In genomic region chr12:19130224-19131019, GRCh38 we compare ENCODE assay signal across 8 cellular contexts. TPM values are rescaled to one million over a fixed set of nuclear protein-coding genes. Genes with fewer than 3 reads are reported as not detected.
A peak's percentile ranks its signal among the peaks of the same experiment; 100 is the strongest.
DNase-seq lines count a peak whose midpoint lies in the region; ATAC-seq and TF ChIP-seq lines count a peak whose summit lies in the region.

No MANE protein-coding gene starts in this region.

- H3K27ac ChIP-seq in endodermal cell (ENCODE audit: low read depth, low read length) (peak overlapping the region; percentile 92), thymus (ENCODE audit: low read depth) (peak overlapping the region; percentile 58)

- H3K9ac ChIP-seq in ES-I3 (ENCODE audit: low read depth, low read length) (peak overlapping the region; percentile 95), endodermal cell (ENCODE audit: extremely low read depth, low read length, poor library complexity, severe bottlenecking) (peak overlapping the region; percentile 71)

- TF ChIP-seq CTCF in endodermal cell (conservative IDR thresholded peaks at IDR 0.05) = peak; percentile 31

- H3K9me3 ChIP-seq in ES-I3 (ENCODE audit: control insufficient read depth, insufficient read depth, low read length) (peaks cover 8% of the 10 kb centered on the region; the same call in 1 of the 2 replicates), endodermal cell (ENCODE audit: control insufficient read depth, low read length) (peaks cover 27% of the 10 kb centered on the region), thymus (ENCODE audit: control insufficient read depth) (no peaks in the 10 kb centered on the region)

- DNase-seq in HuH-7.5 (ENCODE audit: low spot score) (peak; percentile 52), endodermal cell (peak; percentile 92), midbrain (lab: John Stamatoyannopoulos, UW) (peak; percentile 51)
- peak; percentile 73 for DNase-seq in activated CD4-positive, alpha-beta T cell treated with anti-CD3 and anti-CD28 coated beads, Interleukin-2, amount 10 ng/mL, durations not matched to agents 24 days and 14 days

- peaks cover 7% of the 10 kb centered on the region for H3K9me3 Mint-ChIP-seq in activated CD4-positive, alpha-beta T cell treated with anti-CD3 and anti-CD28 coated beads, Interleukin-2, amount 10 ng/mL, durations not matched to agents 24 days and 14 days
- peaks cover 23% of the 10 kb centered on the region for H3K9me3 Mint-ChIP-seq in endodermal cell

- 0% methylated on average over 10 to 55 of the region's 61 CpGs for WGBS in endodermal cell (ENCODE audit: insufficient coverage in 1 of 2, insufficient read length in 1 of 2), 2 experiments
- 1% methylated on average over 61 of the region's 61 CpGs for WGBS in thymus

- ATAC-seq in HG03460 (IDR thresholded peaks at IDR 0.05; ENCODE audit: unreplicated experiment) (no peak), GM19395 (IDR thresholded peaks at IDR 0.05; ENCODE audit: unreplicated experiment) (no peak)

- H3K4me1 Mint-ChIP-seq in activated CD4-positive, alpha-beta T cell treated with anti-CD3 and anti-CD28 coated beads, Interleukin-2, amount 10 ng/mL, durations not matched to agents 24 days and 14 days = peaks cover 9% of the 10 kb centered on the region
- H3K4me1 Mint-ChIP-seq in endodermal cell = peaks cover 41% of the 10 kb centered on the region

- H3K4me1 ChIP-seq in ES-I3 (ENCODE audit: insufficient read depth, low read length) (peaks cover 8% of the 10 kb centered on the region; the same call in 1 of the 2 replicates), endodermal cell (ENCODE audit: control insufficient read depth, insufficient read depth, low read length) (peaks cover 4% of the 10 kb centered on the region), thymus (ENCODE audit: control insufficient read depth, insufficient read depth, low read length) (peaks cover 3% of the 10 kb centered on the region)

- H3K27ac Mint-ChIP-seq in activated CD4-positive, alpha-beta T cell treated with anti-CD3 and anti-CD28 coated beads, Interleukin-2, amount 10 ng/mL, durations not matched to agents 24 days and 14 days = peak overlapping the region; percentile 70
- H3K27ac Mint-ChIP-seq in endodermal cell = peak overlapping the region; percentile 93

- H3K36me3 ChIP-seq in ES-I3 (ENCODE audit: insufficient read depth, low read length) (no peaks in the 10 kb centered on the region), endodermal cell (ENCODE audit: control insufficient read depth, insufficient read depth, low read length) (peaks cover 26% of the 10 kb centered on the region), thymus (ENCODE audit: control insufficient read depth, insufficient read depth) (no peaks in the 10 kb centered on the region)

- H3K36me3 Mint-ChIP-seq in activated CD4-positive, alpha-beta T cell treated with anti-CD3 and anti-CD28 coated beads, Interleukin-2, amount 10 ng/mL, durations not matched to agents 24 days and 14 days (ENCODE audit: low read depth) = peaks cover 2% of the 10 kb centered on the region
- peaks cover 46% of the 10 kb centered on the region for H3K36me3 Mint-ChIP-seq in endodermal cell (ENCODE audit: low read depth)

- no peaks in the 10 kb centered on the region for H3K27me3 ChIP-seq in endodermal cell (ENCODE audit: control insufficient read depth, insufficient read depth, low read length, poor library complexity, severe bottlenecking)
- no peaks in the 10 kb centered on the region for H3K27me3 ChIP-seq in thymus (ENCODE audit: control insufficient read depth, insufficient read depth)

- H3K4me3 Mint-ChIP-seq in activated CD4-positive, alpha-beta T cell treated with anti-CD3 and anti-CD28 coated beads, Interleukin-2, amount 10 ng/mL, durations not matched to agents 24 days and 14 days = peak overlapping the region; percentile 90
- peak overlapping the region; percentile 97 for H3K4me3 Mint-ChIP-seq in endodermal cell

- H3K27me3 Mint-ChIP-seq in activated CD4-positive, alpha-beta T cell treated with anti-CD3 and anti-CD28 coated beads, Interleukin-2, amount 10 ng/mL, durations not matched to agents 24 days and 14 days = peaks cover 40% of the 10 kb centered on the region
- H3K27me3 Mint-ChIP-seq in endodermal cell (ENCODE audit: insufficient read depth) = peaks cover 2% of the 10 kb centered on the region

- intact Hi-C loops in activated CD4-positive, alpha-beta T cell treated with anti-CD3 and anti-CD28 coated beads, Interleukin-2, amount 10 ng/mL, durations not matched to agents 24 days and 14 days (cut with micrococcal nuclease) = no loop called here

- H3K4me3 ChIP-seq in endodermal cell (ENCODE audit: low read length) (peak overlapping the region; percentile 85), thymus (ENCODE audit: low read length) (peak overlapping the region; percentile 81)

RNA-seq across cellular contexts. Expression of gene PLEKHA5, which starts 0.9 kb away (rescaled TPM):
- total RNA-seq in activated CD4-positive, alpha-beta T cell treated with anti-CD3 and anti-CD28 coated beads, Interleukin-2, amount 10 ng/mL, durations not matched to agents 24 days and 14 days = 2.3 and 2.5 TPM in 2 replicates
- 100 to 1,000 TPM in 1 of 2 donors, 10 to 100 TPM in 1; 48.5 to 139 TPM for total RNA-seq in endodermal cell
- 68.6 TPM for polyA plus RNA-seq in endodermal cell (2013, experiment 1 of 2)
- polyA plus RNA-seq in endodermal cell (2013, experiment 2 of 2) = 71.7 TPM
- 18.0 TPM for polyA plus RNA-seq in thymus

Comparison
In these comparisons a context has a peak if more than half of its experiments do, and no peak if none do; other contexts are left out.
1. RNA of gene PLEKHA5, which starts 0.9 kb away (total RNA-seq): 48.5 to 139 TPM in endodermal cell; 2.3 to 2.5 TPM in activated CD4-positive, alpha-beta T cell treated with anti-CD3 and anti-CD28 coated beads, Interleukin-2, amount 10 ng/mL, durations not matched to agents 24 days and 14 days; every median in the first group is over 10 times any median in the second.
2. Peak in every context shown above with its lines, with median percentiles within 50 percentile points of each other: DNase-seq.